In genomic region chr16:962901-963814, GRCh38 we compare ENCODE assay signal across 12 cellular contexts. TPM values are rescaled to one million over a fixed set of nuclear protein-coding genes. Genes with fewer than 3 reads are reported as not detected.
DNase-seq lines count a peak whose midpoint lies in the region; ATAC-seq and FAIRE-seq lines count a peak whose summit lies in the region.
"Had no signal": no experiment of that assay in that cellular context is flagged by ENCODE, and none has a peak within 500 bp of the region (broad histone marks: within the 10 kb centered on the region; RNA-seq: fewer than 3 reads in every experiment).

No MANE protein-coding gene starts in this region.

- peaks cover 11% of the 10 kb centered on the region for H3K36me3 Mint-ChIP-seq in activated T-helper 1 cell treated with anti-CD3 and anti-CD28 coated beads, Interleukin-12 subunit alpha, Interleukin-12 subunit beta, Interleukin-2, Interleukin-4 antibody, amounts not matched to agents 30 ng/mL and 10 ng/mL and 1 ng/mL, durations not matched to agents 14 hours and 24 hours and 36 hours (ENCODE audit: low read depth)
- peaks cover 18% of the 10 kb centered on the region for H3K36me3 Mint-ChIP-seq in memory B cell
- peaks cover 4 to 9% (median 6%) of the 10 kb centered on the region in 3 donors for H3K36me3 Mint-ChIP-seq in immature natural killer cell

- peaks cover 20% of the 10 kb centered on the region for H3K4me1 Mint-ChIP-seq in activated T-helper 1 cell treated with anti-CD3 and anti-CD28 coated beads, Interleukin-12 subunit alpha, Interleukin-12 subunit beta, Interleukin-2, Interleukin-4 antibody, amounts not matched to agents 30 ng/mL and 10 ng/mL and 1 ng/mL, durations not matched to agents 14 hours and 24 hours and 36 hours (ENCODE audit: low read depth)
- H3K4me1 Mint-ChIP-seq in memory B cell, result peaks cover 9% of the 10 kb centered on the region
- peaks cover 9 to 23% of the 10 kb centered on the region in 2 donors for H3K4me1 Mint-ChIP-seq in immature natural killer cell

- intact Hi-C loops in Right ventricle myocardium inferior (cut with DNase I), result no loop called here
- intact Hi-C loops in cardiac septum (cut with DNase I), result no loop called here
- intact Hi-C loops in activated T-helper 1 cell treated with anti-CD3 and anti-CD28 coated beads, Interleukin-12 subunit alpha, Interleukin-12 subunit beta, Interleukin-2, Interleukin-4 antibody, amounts not matched to agents 30 ng/mL and 10 ng/mL and 1 ng/mL, durations not matched to agents 14 hours and 24 hours and 36 hours (cut with micrococcal nuclease), result no loop called here

- H3K27ac Mint-ChIP-seq in activated T-helper 1 cell treated with anti-CD3 and anti-CD28 coated beads, Interleukin-12 subunit alpha, Interleukin-12 subunit beta, Interleukin-2, Interleukin-4 antibody, amounts not matched to agents 30 ng/mL and 10 ng/mL and 1 ng/mL, durations not matched to agents 14 hours and 24 hours and 36 hours, result peak overlapping the region; percentile 88
- H3K27ac Mint-ChIP-seq in memory B cell (no peak overlapping the region), immature natural killer cell (no peak overlapping the region)

- H3K4me3 Mint-ChIP-seq in activated T-helper 1 cell treated with anti-CD3 and anti-CD28 coated beads, Interleukin-12 subunit alpha, Interleukin-12 subunit beta, Interleukin-2, Interleukin-4 antibody, amounts not matched to agents 30 ng/mL and 10 ng/mL and 1 ng/mL, durations not matched to agents 14 hours and 24 hours and 36 hours, result peak overlapping the region; percentile 79
- peak overlapping the region; percentile 55 for H3K4me3 Mint-ChIP-seq in memory B cell
- H3K4me3 Mint-ChIP-seq in immature natural killer cell, result no peak overlapping the region

- DNase-seq in Right ventricle myocardium inferior (ENCODE audit: missing footprints) (peak; percentile 44), cardiac septum (ENCODE audit: low spot score) (no peak), memory B cell (ENCODE audit: low spot score in 2 of 2) (no peak), urothelium cell line (ENCODE audit: low spot score) (no peak), immature natural killer cell (no peak), NK-92 (lab: John Stamatoyannopoulos, UW; ENCODE audit: unreplicated experiment) (no peak)
- DNase-seq in activated T-helper 1 cell treated with anti-CD3 and anti-CD28 coated beads, Interleukin-12 subunit alpha, Interleukin-12 subunit beta, Interleukin-2, Interleukin-4 antibody, amounts not matched to agents 30 ng/mL and 10 ng/mL and 1 ng/mL, durations not matched to agents 14 hours and 24 hours and 36 hours (ENCODE audit: low spot score), result no peak
- DNase-seq: activated gamma-delta T cell, GM23248, hippocampal formation, uterus had no signal

- H3K27me3 Mint-ChIP-seq in activated T-helper 1 cell treated with anti-CD3 and anti-CD28 coated beads, Interleukin-12 subunit alpha, Interleukin-12 subunit beta, Interleukin-2, Interleukin-4 antibody, amounts not matched to agents 30 ng/mL and 10 ng/mL and 1 ng/mL, durations not matched to agents 14 hours and 24 hours and 36 hours (ENCODE audit: insufficient read depth), result no peaks in the 10 kb centered on the region
- H3K27me3 Mint-ChIP-seq in memory B cell (no peaks in the 10 kb centered on the region), immature natural killer cell (ENCODE audit: low read depth in 3 of 3) (peaks cover 0 to 5% (median 2%) of the 10 kb centered on the region in 3 donors)

- peaks cover 4% of the 10 kb centered on the region for H3K9me3 Mint-ChIP-seq in activated T-helper 1 cell treated with anti-CD3 and anti-CD28 coated beads, Interleukin-12 subunit alpha, Interleukin-12 subunit beta, Interleukin-2, Interleukin-4 antibody, amounts not matched to agents 30 ng/mL and 10 ng/mL and 1 ng/mL, durations not matched to agents 14 hours and 24 hours and 36 hours
- H3K9me3 Mint-ChIP-seq in memory B cell, result no peaks in the 10 kb centered on the region
- H3K9me3 Mint-ChIP-seq in immature natural killer cell, result no peaks in the 10 kb centered on the region

- ATAC-seq in Right ventricle myocardium inferior, result no peak
- no peak for ATAC-seq in memory B cell (ENCODE audit: low read depth)
- ATAC-seq in GM19397 (IDR thresholded peaks at IDR 0.05; ENCODE audit: unreplicated experiment), result no peak

- peak; percentile 48 for FAIRE-seq in urothelium cell line (lab: Jason Lieb, UNC)

RNA-seq across cellular contexts. Expression of gene LMF1, which starts 7.6 kb away (rescaled TPM):
- total RNA-seq in Right ventricle myocardium inferior, result 8.1 TPM
- total RNA-seq in cardiac septum, result 8.4 TPM
- 6.8 and 10.4 TPM in 2 replicates for total RNA-seq in activated T-helper 1 cell treated with anti-CD3 and anti-CD28 coated beads, Interleukin-12 subunit alpha, Interleukin-12 subunit beta, Interleukin-2, Interleukin-4 antibody, amounts not matched to agents 30 ng/mL and 10 ng/mL and 1 ng/mL, durations not matched to agents 14 hours and 24 hours and 36 hours
- 10 to 100 TPM; 12.2 to 15.5 (median 12.6) TPM for polyA plus RNA-seq in immature natural killer cell

RNA-seq across cellular contexts. Expression of gene SOX8, which starts 18.4 kb away (rescaled TPM):
- 0.89 TPM for total RNA-seq in Right ventricle myocardium inferior
- total RNA-seq in cardiac septum, result 1.8 TPM
- 0.47 and 0.61 TPM in 2 replicates for total RNA-seq in activated T-helper 1 cell treated with anti-CD3 and anti-CD28 coated beads, Interleukin-12 subunit alpha, Interleukin-12 subunit beta, Interleukin-2, Interleukin-4 antibody, amounts not matched to agents 30 ng/mL and 10 ng/mL and 1 ng/mL, durations not matched to agents 14 hours and 24 hours and 36 hours
- under 1 TPM in 1 of 3 donors, not detected in 2; 0.12 TPM for polyA plus RNA-seq in immature natural killer cell

Comparison
In these comparisons a context has a peak if more than half of its experiments do, and no peak if none do; other contexts are left out.
1. H3K4me3 Mint-ChIP-seq: peak in activated T-helper 1 cell treated with anti-CD3 and anti-CD28 coated beads, Interleukin-12 subunit alpha, Interleukin-12 subunit beta, Interleukin-2, Interleukin-4 antibody, amounts not matched to agents 30 ng/mL and 10 ng/mL and 1 ng/mL, durations not matched to agents 14 hours and 24 hours and 36 hours (single experiment) and memory B cell (single experiment); none in immature natural killer cell (0 of 5).